Comparison of ENCODE assay signal across 8 cellular contexts in the genomic region with DNA sequence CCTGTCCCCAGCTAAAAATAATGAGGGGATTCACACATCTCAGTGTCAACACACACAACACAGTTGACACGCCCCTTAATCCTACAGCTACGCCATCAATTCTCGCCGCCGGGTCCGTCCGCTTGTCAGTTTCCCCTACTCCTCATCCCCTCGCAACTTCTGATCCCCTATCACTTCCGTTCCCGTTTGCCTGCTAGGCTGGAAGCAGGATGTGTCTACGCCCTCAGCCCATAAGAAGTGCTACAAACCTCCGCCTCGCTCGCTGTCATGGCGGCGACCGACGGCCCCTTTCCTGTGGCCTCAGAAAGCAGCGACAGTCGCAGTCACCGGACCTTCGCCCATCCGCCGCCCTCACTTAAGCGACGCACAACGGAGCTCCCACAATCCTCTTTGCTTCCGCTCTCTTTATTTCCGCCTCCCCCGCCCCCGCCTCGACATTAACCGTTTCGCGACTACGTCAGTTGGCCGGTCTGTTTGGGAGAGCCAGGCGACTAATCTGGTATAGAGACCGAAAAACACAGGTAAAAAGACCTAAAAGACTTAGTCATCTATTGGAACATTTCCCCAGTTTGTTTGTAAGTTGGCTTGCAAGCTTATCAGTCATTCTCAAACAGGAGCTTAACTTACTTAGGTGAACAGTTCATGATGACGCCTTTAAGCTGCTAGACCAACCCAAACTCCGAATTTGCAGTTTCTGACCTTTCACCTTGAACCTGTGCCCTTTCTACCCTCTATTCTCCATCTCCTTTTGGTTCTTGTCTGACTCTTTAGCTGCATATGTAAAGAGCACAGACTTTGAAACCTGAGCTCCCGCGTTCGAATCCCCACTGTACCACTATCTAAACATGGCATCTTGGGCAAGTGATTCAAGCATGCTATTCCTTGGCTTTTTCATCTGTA. TPM values are rescaled to one million over a fixed set of nuclear protein-coding genes. Genes with fewer than 3 reads are reported as not detected.
DNase-seq lines count a peak whose midpoint lies in the region; ATAC-seq and TF ChIP-seq lines count a peak whose summit lies in the region.

Gene SLC25A53, minus strand, starts transcription at position 380 of the 900 bp plus-strand sequence. CDS start 51,752 bp downstream, outside the sequence.

- H3F3A ChIP-seq in OCI-LY1 (ENCODE audit: insufficient read depth, low read length): no peaks in the 10 kb centered on the region

- H2AFZ ChIP-seq in OCI-LY1 (ENCODE audit: low read length): no peak within 1 kb of the TSS

- H4K20me1 ChIP-seq in OCI-LY1 (ENCODE audit: insufficient read depth, low read length): no peaks in the 10 kb centered on the region

- H3K36me3 ChIP-seq in HUES6 (ENCODE audit: control insufficient read depth, insufficient read depth, low read length) (no peaks in the 10 kb centered on the region), OCI-LY1 (ENCODE audit: insufficient read depth, low read length) (no peaks in the 10 kb centered on the region), mucosa of rectum (ENCODE audit: control insufficient read depth in 2 of 2, insufficient read depth in 2 of 2, low read length in 2 of 2) (no peaks in the 10 kb centered on the region)

- peak within 1 kb of the TSS; percentile 77 for H3K9ac ChIP-seq in HUES6 (ENCODE audit: low read length)
- peak within 1 kb of the TSS; percentile 89 for H3K9ac ChIP-seq in OCI-LY1 (ENCODE audit: low read length)
- H3K9ac ChIP-seq in mucosa of rectum (ENCODE audit: low read depth in 1 of 2, low read length in 2 of 2): peak within 1 kb of the TSS; percentile 63 to 81

- H3K4me1 ChIP-seq in HUES6 (ENCODE audit: control insufficient read depth, insufficient read depth, low read length): 0 out of 2 replicates have a peak, but pooled peaks cover 3% of the 10 kb centered on the region
- peaks cover 18% of the 10 kb centered on the region for H3K4me1 ChIP-seq in OCI-LY1 (ENCODE audit: insufficient read depth, low read length, severe bottlenecking)
- no peaks in the 10 kb centered on the region for H3K4me1 ChIP-seq in mucosa of rectum (ENCODE audit: control insufficient read depth in 2 of 2, insufficient read depth in 2 of 2, low read length in 2 of 2)

- H3K9me3 ChIP-seq in HUES6 (ENCODE audit: control insufficient read depth, insufficient read depth, low read depth, low read length) (no peaks in the 10 kb centered on the region), OCI-LY1 (ENCODE audit: low read length) (no peaks in the 10 kb centered on the region), mucosa of rectum (ENCODE audit: control insufficient read depth in 2 of 2, low read length in 2 of 2) (no peaks in the 10 kb centered on the region)

- H3K27ac ChIP-seq in HUES6 (ENCODE audit: low read depth, low read length) (peak within 1 kb of the TSS; percentile 18; the same call in 1 of the 2 replicates), OCI-LY1 (ENCODE audit: low read depth, low read length, poor library complexity, severe bottlenecking) (peak within 1 kb of the TSS; percentile 84), mucosa of rectum (ENCODE audit: low read depth in 2 of 2, low read length in 2 of 2) (peak within 1 kb of the TSS; percentile 88 to 90)

- H3K4me3 ChIP-seq in HUES6 (ENCODE audit: low read depth, low read length): peak within 1 kb of the TSS; percentile 74
- H3K4me3 ChIP-seq in OCI-LY1 (ENCODE audit: low read depth, low read length, poor library complexity, severe bottlenecking): peak within 1 kb of the TSS; percentile 77
- peak within 1 kb of the TSS; percentile 77 for H3K4me3 ChIP-seq in epithelial cell of proximal tubule (ENCODE audit: low read depth, low read length)
- H3K4me3 ChIP-seq in mucosa of rectum (ENCODE audit: low read length in 2 of 2): peak within 1 kb of the TSS; percentile 79 to 84

- no peaks in the 10 kb centered on the region for H3K79me2 ChIP-seq in OCI-LY1 (ENCODE audit: insufficient read depth, low read length)

- H3K4me2 ChIP-seq in OCI-LY1 (ENCODE audit: low read length): peak within 1 kb of the TSS; percentile 96

- peak; percentile 95 for ATAC-seq in GM21447 (IDR thresholded peaks at IDR 0.05; ENCODE audit: unreplicated experiment)

- H3K9me2 ChIP-seq in OCI-LY1 (ENCODE audit: low read depth, low read length): no peaks in the 10 kb centered on the region

- DNase-seq in D341Med (ENCODE audit: low spot score) (peak; percentile 77), activated T-cell treated with anti-CD3 and anti-CD28 coated beads for 4 hours (peak; percentile 59), epithelial cell of proximal tubule (ENCODE audit: low read depth) (no peak)
- peak; percentile 75 for DNase-seq in stimulated activated CD8-positive, alpha-beta memory T cell treated with anti-CD3 and anti-CD28 coated beads, Interleukin-4, amount 100 ng/mL, for 48 hours

- TF ChIP-seq CTCF in OCI-LY1 (IDR thresholded peaks at IDR 0.05; ENCODE audit: low read length): no peak
- TF ChIP-seq CTCF in epithelial cell of proximal tubule (conservative IDR thresholded peaks at IDR 0.05; ENCODE audit: low read depth, low read length): no peak

- H3K27me3 ChIP-seq in HUES6 (ENCODE audit: control insufficient read depth, insufficient read depth, low read length): no peaks in the 10 kb centered on the region; the same call in 1 of the 2 replicates
- H3K27me3 ChIP-seq in OCI-LY1 (ENCODE audit: insufficient read depth, low read length): no peaks in the 10 kb centered on the region
- peaks cover 0 to 4% of the 10 kb centered on the region in 2 donors for H3K27me3 ChIP-seq in mucosa of rectum (ENCODE audit: control insufficient read depth in 2 of 2, insufficient read depth in 2 of 2, low read length in 2 of 2)

RNA-seq across cellular contexts. Expression of gene SLC25A53, which starts in this region (rescaled TPM):
- total RNA-seq in epithelial cell of proximal tubule: 3.0 and 5.2 TPM in 2 replicates

Comparison
In these comparisons a context has a peak if more than half of its experiments do, and no peak if none do; other contexts are left out.
1. H3K27ac ChIP-seq: peak in every context shown above with its lines; median percentile 89 in mucosa of rectum; 84 in OCI-LY1; 18 in HUES6.